Comparison of ENCODE assay signal across 7 cellular contexts in the genomic region with DNA sequence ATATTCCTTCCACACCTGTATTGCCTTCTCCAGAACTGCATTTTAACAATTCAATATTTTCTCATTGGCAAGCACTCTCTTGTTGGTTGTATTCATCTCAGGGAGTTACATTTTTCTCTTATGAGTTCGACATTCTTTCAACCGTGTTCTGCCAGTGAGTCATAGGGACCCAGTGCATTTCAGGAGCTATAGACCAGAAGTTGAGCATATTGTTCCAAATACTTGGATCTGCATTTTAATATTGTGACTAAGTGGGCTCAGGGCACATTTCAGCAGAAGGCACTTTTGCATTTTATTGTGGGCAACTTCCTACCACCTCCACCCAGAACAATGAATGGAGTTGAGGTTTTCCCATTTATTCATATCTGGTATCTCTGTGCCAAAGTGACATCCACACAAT.
DNase-seq lines count a peak whose midpoint lies in the region; ATAC-seq and TF ChIP-seq lines count a peak whose summit lies in the region.

No MANE protein-coding gene starts in this region.

- no peak overlapping the region for H3K27ac ChIP-seq in aorta (ENCODE audit: low read depth in 1 of 2, low read length in 2 of 2)

- DNase-seq in HS-27A (ENCODE audit: low read depth), result peak; percentile 94
- DNase-seq in astrocyte of the cerebellum (ENCODE audit: low read depth), result peak; percentile 93
- peak; percentile 74 for DNase-seq in hepatic stellate cell (ENCODE audit: low spot score)
- no peak for DNase-seq in aorta
- DNase-seq in NCI-H345 (lab: John Stamatoyannopoulos, UW), result no peak
- no peak for DNase-seq in NCI-H2029 (lab: John Stamatoyannopoulos, UW)

- TF ChIP-seq CTCF in astrocyte of the cerebellum (IDR thresholded peaks at IDR 0.05; ENCODE audit: low read depth, low read length, missing control alignments), result no peak

- peak; percentile 26 for ATAC-seq in aorta (ENCODE audit: low FRiP score)
- ATAC-seq in GM21515 (IDR thresholded peaks at IDR 0.05; ENCODE audit: unreplicated experiment), result no peak

- no peaks in the 10 kb centered on the region for H3K27me3 ChIP-seq in aorta (ENCODE audit: control insufficient read depth in 1 of 2, insufficient read depth in 2 of 2, low read length in 1 of 2)

- H3K4me3 ChIP-seq in astrocyte of the cerebellum (ENCODE audit: low read depth, low read length) (no peak overlapping the region), aorta (ENCODE audit: low read length in 2 of 2) (no peak overlapping the region)

- in situ Hi-C loops in astrocyte of the cerebellum (cut with HindIII; ENCODE audit: low sequenced_read_pairs), result no loop called here

- H3K4me1 ChIP-seq in aorta (ENCODE audit: control insufficient read depth in 1 of 2, insufficient read depth in 2 of 2, low read length in 2 of 2), result no peaks in the 10 kb centered on the region

- intact Hi-C loops in aorta (cut with DNase I), result loop anchor here in 1 of 2 donors (5.0 kb wide), 1 partner anchor 54 kb away; no protein-coding TSS in a partner anchor

- no peaks in the 10 kb centered on the region for H3K36me3 ChIP-seq in aorta (ENCODE audit: control insufficient read depth in 1 of 2, insufficient read depth in 2 of 2, low read length in 1 of 2)

- WGBS in aorta, 2 donors, result 0 to 7% methylated on average over 2 of the region's 2 CpGs

- no peaks in the 10 kb centered on the region for H3K9me3 ChIP-seq in aorta (ENCODE audit: control insufficient read depth, low read length)

Comparison
In these comparisons a context has a peak if more than half of its experiments do, and no peak if none do; other contexts are left out.
1. DNase-seq: peak in HS-27A (single experiment), astrocyte of the cerebellum (single experiment) and hepatic stellate cell (single experiment); none in aorta (0 of 2), NCI-H345 (single experiment) and NCI-H2029 (single experiment).